Comparison of ENCODE assay signal across 23 cellular contexts in genomic region chr2:99031991-99032390, GRCh38.
"Had no signal": no experiment of that assay in that cellular context is flagged by ENCODE, and none has a peak within 500 bp of the region (broad histone marks: within the 10 kb centered on the region; RNA-seq: fewer than 3 reads in every experiment).

No MANE protein-coding gene starts in this region.

- H3K9ac ChIP-seq: parathyroid adenoma had no signal

- H3K9me3 ChIP-seq: left ventricle myocardium inferior, lower lobe of right lung, right lobe of liver, testis, tibial artery had no signal

- ATAC-seq: left colon; lower lobe of right lung; natural killer cell treated with Interleukin-12 subunit alpha and Interleukin-12 subunit beta and Interleukin-15 and Interleukin-18, amount 100 ng/mL, for 72 hours; right lobe of liver had no signal

- H3K27ac ChIP-seq: dorsolateral prefrontal cortex, left ventricle myocardium inferior, lower lobe of right lung, parathyroid adenoma, right lobe of liver, testis, tibial artery had no signal

- H3K4me3 ChIP-seq: dorsolateral prefrontal cortex, left ventricle myocardium inferior, lower lobe of right lung, right lobe of liver, testis, tibial artery had no signal

- H3K27me3 ChIP-seq: dorsolateral prefrontal cortex, right lobe of liver, testis, tibial artery had no signal

- H3K36me3 ChIP-seq: left ventricle myocardium inferior, lower lobe of right lung, right lobe of liver, tibial artery had no signal

- H3K36me3 Mint-ChIP-seq: natural killer cell treated with Interleukin-12 subunit alpha and Interleukin-12 subunit beta and Interleukin-15 and Interleukin-18, amount 100 ng/mL, for 72 hours; type B pancreatic cell had no signal

- H3K27ac Mint-ChIP-seq: memory B cell; natural killer cell treated with Interleukin-12 subunit alpha and Interleukin-12 subunit beta and Interleukin-15 and Interleukin-18, amount 100 ng/mL, for 72 hours; progenitor cell of endocrine pancreas; type B pancreatic cell had no signal

- H2AFZ ChIP-seq: parathyroid adenoma had no signal

- H3K4me1 Mint-ChIP-seq: memory B cell had no signal

- H3K4me1 ChIP-seq: left ventricle myocardium inferior, lower lobe of right lung, parathyroid adenoma, right lobe of liver, testis, tibial artery had no signal

- H3K4me3 Mint-ChIP-seq: immature natural killer cell; memory B cell; natural killer cell treated with Interleukin-12 subunit alpha and Interleukin-12 subunit beta and Interleukin-15 and Interleukin-18, amount 100 ng/mL, for 72 hours; neural crest cell; type B pancreatic cell had no signal

- H3K9me3 Mint-ChIP-seq: immature natural killer cell; memory B cell; natural killer cell treated with Interleukin-12 subunit alpha and Interleukin-12 subunit beta and Interleukin-15 and Interleukin-18, amount 100 ng/mL, for 72 hours; neural crest cell; type B pancreatic cell had no signal

- DNase-seq: dorsolateral prefrontal cortex; effector CD4-positive, alpha-beta T cell; hypothalamus; immature natural killer cell; islet precursor cell; kidney glomerular epithelial cell; left colon; left ventricle myocardium inferior; lower lobe of right lung; right lobe of liver; small intestine; stimulated activated CD4-positive, alpha-beta T cell treated with anti-CD3 and anti-CD28 coated beads, Interleukin-15, amount 100 ng/mL, for 24 hours; stimulated activated CD4-positive, alpha-beta T cell treated with anti-CD3 and anti-CD28 coated beads, Interleukin-2, amount 100 ng/mL, for 48 hours; stimulated activated naive CD4-positive, alpha-beta T cell; substantia nigra; testis; tibial artery had no signal

- H3K27me3 Mint-ChIP-seq: progenitor cell of endocrine pancreas, type B pancreatic cell had no signal
